ENCODE assay signal across 12 cellular contexts in the genomic region with DNA sequence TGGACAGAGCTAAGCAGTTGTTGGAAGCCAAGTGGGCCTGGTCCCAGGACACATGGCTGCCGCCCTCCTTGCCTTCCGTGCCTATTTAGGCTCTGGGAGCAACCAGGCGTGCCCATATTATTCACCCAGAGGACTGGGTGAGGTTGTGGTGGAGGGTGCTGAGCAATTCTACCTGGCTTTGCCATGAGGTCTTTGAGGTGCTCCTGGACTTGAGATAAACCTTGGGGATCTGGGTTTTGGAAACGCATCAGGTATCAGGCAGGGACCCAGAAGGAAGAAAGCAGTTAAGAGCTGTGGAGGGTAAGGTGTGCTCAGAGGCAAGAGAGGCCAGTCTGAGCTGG.
A peak's percentile ranks its signal among the peaks of the same experiment; 100 is the strongest.
DNase-seq lines count a peak whose midpoint lies in the region; ATAC-seq and TF ChIP-seq lines count a peak whose summit lies in the region.
"Had no signal": no experiment of that assay in that cellular context is flagged by ENCODE, and none has a peak within 500 bp of the region (broad histone marks: within the 10 kb centered on the region; RNA-seq: fewer than 3 reads in every experiment).

No MANE protein-coding gene starts in this region.

- H3K36me3 Mint-ChIP-seq in GM23338 (ENCODE audit: low read depth) (no peaks in the 10 kb centered on the region), chondrocyte (ENCODE audit: low read depth) (no peaks in the 10 kb centered on the region)

- H2AK5ac ChIP-seq in trophoblast cell (ENCODE audit: low read length), result peak overlapping the region; percentile 64

- no peaks in the 10 kb centered on the region for H4K20me1 ChIP-seq in GM23338 (replicated peaks; ENCODE audit: insufficient read depth)
- H4K20me1 ChIP-seq in MM.1S (ENCODE audit: insufficient read depth, low read length), result no peaks in the 10 kb centered on the region

- H3K4me2 ChIP-seq in GM23338 (peak overlapping the region; percentile 1), trophoblast cell (ENCODE audit: low read length) (no peak overlapping the region), MM.1S (ENCODE audit: low read depth, low read length) (no peak overlapping the region)

- peak overlapping the region; percentile 64; the same call in 1 of the 2 replicates for H3K9ac ChIP-seq in iPS-20b (ENCODE audit: low read depth, low read length)
- no peak overlapping the region for H3K9ac ChIP-seq in trophoblast cell (ENCODE audit: low read length)
- no peak overlapping the region for H3K9ac ChIP-seq in MM.1S (ENCODE audit: low read length)

- H3K36me3 ChIP-seq in GM23338 (ENCODE audit: insufficient read depth) (no peaks in the 10 kb centered on the region), SJCRH30 (no peaks in the 10 kb centered on the region), iPS-20b (ENCODE audit: insufficient read depth, low read depth, low read length) (no peaks in the 10 kb centered on the region), trophoblast cell (ENCODE audit: control insufficient read depth in 1 of 2, insufficient read depth in 2 of 2, low read length in 2 of 2) (no peaks in the 10 kb centered on the region), MM.1S (replicated peaks; ENCODE audit: insufficient read depth, low read length) (no peaks in the 10 kb centered on the region)
- H3K36me3 ChIP-seq: Peyer's patch had no signal

- peaks cover 4% of the 10 kb centered on the region for H3K79me1 ChIP-seq in trophoblast cell (ENCODE audit: low read length)

- no peak overlapping the region; the same call in none of the 2 replicates for H3K27ac Mint-ChIP-seq in GM23338
- no peak overlapping the region for H3K27ac Mint-ChIP-seq in chondrocyte (ENCODE audit: unreplicated experiment)

- H4K12ac ChIP-seq in trophoblast cell (ENCODE audit: low read depth, low read length), result no peak overlapping the region

- H2BK120ac ChIP-seq in trophoblast cell (ENCODE audit: insufficient read depth, low read length, poor library complexity), result peak overlapping the region; percentile 46

- H3K79me2 ChIP-seq in GM23338 (replicated peaks; ENCODE audit: insufficient read depth) (no peaks in the 10 kb centered on the region), trophoblast cell (ENCODE audit: control insufficient read depth, insufficient read depth, low read length, poor library complexity) (no peaks in the 10 kb centered on the region), MM.1S (ENCODE audit: low read length) (no peaks in the 10 kb centered on the region)

- H2BK12ac ChIP-seq in trophoblast cell (ENCODE audit: low read length), result peak overlapping the region; percentile 23

- H3F3A ChIP-seq in GM23338 (replicated peaks; ENCODE audit: low read depth) (no peaks in the 10 kb centered on the region; the same call in 1 of the 2 replicates), MM.1S (ENCODE audit: insufficient read depth, low read length) (peaks cover 4% of the 10 kb centered on the region; the same call in 1 of the 2 replicates)

- H3K23ac ChIP-seq in trophoblast cell (ENCODE audit: low read length), result no peak overlapping the region

- H3K4me3 Mint-ChIP-seq in GM23338, result no peak overlapping the region
- no peak overlapping the region for H3K4me3 Mint-ChIP-seq in chondrocyte (ENCODE audit: unreplicated experiment)

- H2AFZ ChIP-seq in GM23338 (peak overlapping the region; percentile 76; the same call in 1 of the 2 replicates), trophoblast cell (ENCODE audit: insufficient read depth, low read length, poor library complexity) (no peak overlapping the region), MM.1S (ENCODE audit: low read length) (no peak overlapping the region)

- no peak overlapping the region for H2BK5ac ChIP-seq in trophoblast cell (ENCODE audit: low read depth, low read length, poor library complexity)

- H3K4me3 ChIP-seq in GM23338, result no peak overlapping the region
- H3K4me3 ChIP-seq in SJCRH30, result no peak overlapping the region
- H3K4me3 ChIP-seq in iPS-20b (ENCODE audit: low read length), result no peak overlapping the region; the same call in 1 of the 2 replicates
- H3K4me3 ChIP-seq in trophoblast cell (ENCODE audit: low read depth, low read length), result no peak overlapping the region
- no peak overlapping the region for H3K4me3 ChIP-seq in MM.1S (ENCODE audit: low read length)

- H3K27me3 ChIP-seq in GM23338 (ENCODE audit: insufficient read depth) (no peaks in the 10 kb centered on the region), SJCRH30 (no peaks in the 10 kb centered on the region), iPS-20b (ENCODE audit: insufficient read depth, low read length) (no peaks in the 10 kb centered on the region), trophoblast cell (ENCODE audit: insufficient read depth, low read length) (no peaks in the 10 kb centered on the region), MM.1S (replicated peaks; ENCODE audit: insufficient read depth, low read length) (no peaks in the 10 kb centered on the region)
- H3K27me3 ChIP-seq: Peyer's patch had no signal

- H4K91ac ChIP-seq in trophoblast cell (ENCODE audit: low read depth, low read length), result peak overlapping the region; percentile 38

- no peak overlapping the region for H3K4ac ChIP-seq in trophoblast cell (ENCODE audit: low read depth, low read length)

- peaks cover 45% of the 10 kb centered on the region for H3K4me1 Mint-ChIP-seq in GM23338
- H3K4me1 Mint-ChIP-seq in chondrocyte (ENCODE audit: low read depth), result peaks cover 7% of the 10 kb centered on the region

- peaks cover 5% of the 10 kb centered on the region for H3K27me3 Mint-ChIP-seq in GM23338 (ENCODE audit: insufficient read depth, low read depth, poor library complexity)
- H3K27me3 Mint-ChIP-seq in chondrocyte (ENCODE audit: low read depth), result no peaks in the 10 kb centered on the region

- H3K4me1 ChIP-seq in GM23338 (ENCODE audit: insufficient read depth), result peaks cover 44% of the 10 kb centered on the region
- peaks cover 32% of the 10 kb centered on the region for H3K4me1 ChIP-seq in SJCRH30
- peaks cover 20% of the 10 kb centered on the region; the same call in 1 of the 2 replicates for H3K4me1 ChIP-seq in iPS-20b (ENCODE audit: insufficient read depth, low read length)
- H3K4me1 ChIP-seq in trophoblast cell (ENCODE audit: control insufficient read depth in 1 of 2, insufficient read depth in 2 of 2, low read length in 2 of 2), result no peaks in the 10 kb centered on the region
- peaks cover 5% of the 10 kb centered on the region; the same call in 1 of the 2 replicates for H3K4me1 ChIP-seq in MM.1S (ENCODE audit: low read length)

- no peak overlapping the region for H3K18ac ChIP-seq in trophoblast cell (ENCODE audit: low read length)

- TF ChIP-seq CTCF in GM23338 (conservative IDR thresholded peaks at IDR 0.05; ENCODE audit: low read depth in 2 of 2) (no peak), MM.1S (IDR thresholded peaks at IDR 0.05; ENCODE audit: low read length) (no peak), chondrocyte (IDR thresholded peaks at IDR 0.05) (no peak)

- H3K27ac ChIP-seq in GM23338 (ENCODE audit: low read depth) (peak overlapping the region; percentile 86), SJCRH30 (peak overlapping the region; percentile 76), iPS-20b (ENCODE audit: low read length) (peak overlapping the region; percentile 80), trophoblast cell (ENCODE audit: low read depth, low read length) (no peak overlapping the region), MM.1S (ENCODE audit: low read length) (no peak overlapping the region)
- H3K27ac ChIP-seq: Peyer's patch had no signal

- no peaks in the 10 kb centered on the region for H3K9me3 ChIP-seq in SJCRH30 (replicated peaks)
- H3K9me3 ChIP-seq in iPS-20b (ENCODE audit: insufficient read depth, low read depth, low read length), result no peaks in the 10 kb centered on the region
- no peaks in the 10 kb centered on the region for H3K9me3 ChIP-seq in trophoblast cell (ENCODE audit: insufficient read depth, low read depth, low read length)
- H3K9me3 ChIP-seq in MM.1S (replicated peaks; ENCODE audit: insufficient read depth, low read length), result no peaks in the 10 kb centered on the region
- H3K9me3 ChIP-seq: Peyer's patch had no signal

- no peak overlapping the region for H3K14ac ChIP-seq in trophoblast cell (ENCODE audit: low read length)

- H3K9me3 Mint-ChIP-seq in GM23338 (no peaks in the 10 kb centered on the region; the same call in 2 of the 3 replicates), chondrocyte (ENCODE audit: low read depth) (no peaks in the 10 kb centered on the region)

- no peak for DNase-seq in GM23338 (ENCODE audit: low spot score)
- no peak for DNase-seq in SJCRH30
- DNase-seq in trophoblast cell, result no peak
- DNase-seq in MM.1S, result no peak
- DNase-seq in NCI-H2196 treated with DMSO at 0.1 percent for 48 hours (lab: John Stamatoyannopoulos, UW; ENCODE audit: unreplicated experiment), result no peak
- no peak for DNase-seq in chondrocyte (ENCODE audit: low spot score)
- DNase-seq: Kasumi-1; NCI-H510A; NCI-H748 treated with DMSO at 0.1 percent for 48 hours; NK-92 treated with Interleukin-12 subunit alpha and Interleukin-12 subunit beta, amount 100 ng/mL, for 24 hours; Peyer's patch had no signal

- H4K8ac ChIP-seq in trophoblast cell (ENCODE audit: low read depth, low read length), result peak overlapping the region; percentile 13

- H3K9me2 ChIP-seq in GM23338 (ENCODE audit: insufficient read depth) (0 out of 2 replicates have a peak, but pooled peaks cover 4% of the 10 kb centered on the region), MM.1S (replicated peaks; ENCODE audit: insufficient read depth, low read length) (no peaks in the 10 kb centered on the region)

- WGBS in trophoblast cell (ENCODE audit: extremely low coverage, insufficient coverage, insufficient read length), result no CpG with 5 or more reads among the region's 4 CpGs

- no peak for ATAC-seq in GM23338

Comparison
In these comparisons a context has a peak if more than half of its experiments do, and no peak if none do; other contexts are left out.
1. H3K27ac ChIP-seq: peak in GM23338 (single experiment), SJCRH30 (single experiment) and iPS-20b (single experiment); none in trophoblast cell (single experiment) and MM.1S (single experiment).